27 cellular contexts compared by ENCODE assay signal in genomic region chr20:17491041-17491440, GRCh38.
"Had no signal": no experiment of that assay in that cellular context is flagged by ENCODE, and none has a peak within 500 bp of the region (broad histone marks: within the 10 kb centered on the region; RNA-seq: fewer than 3 reads in every experiment).

No MANE protein-coding gene starts in this region.

- H3K4me3 Mint-ChIP-seq: dendritic cell treated with granulocyte-macrophage colony-stimulating factor and Interleukin-4, amounts not matched to agents 40 ng/mL and 50 ng/mL, for 4 days; effector memory CD8-positive, alpha-beta T cell; natural killer cell; neural progenitor cell; stimulated activated naive B cell treated with anti-CD40 and anti-IgM and Interleukin-4, amounts not matched to agents 10 μg/mL and 1 μg/mL and 100 μg/mL, for 72 hours; stimulated activated naive CD8-positive, alpha-beta T cell treated with anti-CD3 and anti-CD28 coated beads, Interleukin-15, amount 100 ng/mL, for 72 hours had no signal

- H3K9me3 ChIP-seq: esophagus muscularis mucosa, gastrocnemius medialis, heart right ventricle, mucosa of descending colon, psoas muscle, right lobe of liver, spleen, testis, tibial nerve, upper lobe of right lung, vagina had no signal

- H3K4me1 ChIP-seq: esophagus muscularis mucosa, gastrocnemius medialis, heart right ventricle, neural progenitor cell, parathyroid adenoma, psoas muscle, right lobe of liver, spleen, testis, tibial nerve, upper lobe of right lung, vagina had no signal

- H3K36me3 ChIP-seq: esophagus muscularis mucosa, gastrocnemius medialis, heart right ventricle, neural progenitor cell, right lobe of liver, spleen, tibial nerve, upper lobe of right lung, vagina had no signal

- DNase-seq: effector memory CD8-positive, alpha-beta T cell; gastrocnemius medialis; heart right ventricle; hypothalamus; mammary epithelial cell; mucosa of descending colon; natural killer cell; occipital lobe; psoas muscle; retina; spleen; stimulated activated CD4-positive, alpha-beta T cell treated with anti-CD3 and anti-CD28 coated beads, Interleukin-15, amount 100 ng/mL, for 24 hours; stimulated activated CD4-positive, alpha-beta T cell treated with anti-CD3 and anti-CD28 coated beads, Interleukin-1b, Interleukin-23, amount 100 ng/mL, for 48 hours; stimulated activated CD4-positive, alpha-beta T cell treated with anti-CD3 and anti-CD28 coated beads, Interleukin-4, amount 100 ng/mL, for 24 hours; stimulated activated naive B cell treated with anti-CD40 and anti-IgM and Interleukin-4, amounts not matched to agents 10 μg/mL and 1 μg/mL and 100 μg/mL, for 72 hours; stimulated activated naive CD8-positive, alpha-beta T cell treated with anti-CD3 and anti-CD28 coated beads, Interleukin-15, amount 100 ng/mL, for 72 hours; testis; upper lobe of right lung had no signal

- H3K9me3 Mint-ChIP-seq: dendritic cell treated with granulocyte-macrophage colony-stimulating factor and Interleukin-4, amounts not matched to agents 40 ng/mL and 50 ng/mL, for 4 days; effector memory CD8-positive, alpha-beta T cell; natural killer cell; neural progenitor cell; stimulated activated naive B cell treated with anti-CD40 and anti-IgM and Interleukin-4, amounts not matched to agents 10 μg/mL and 1 μg/mL and 100 μg/mL, for 72 hours; stimulated activated naive CD8-positive, alpha-beta T cell treated with anti-CD3 and anti-CD28 coated beads, Interleukin-15, amount 100 ng/mL, for 72 hours had no signal

- H3K4me1 Mint-ChIP-seq: natural killer cell; neural progenitor cell; stimulated activated naive B cell treated with anti-CD40 and anti-IgM and Interleukin-4, amounts not matched to agents 10 μg/mL and 1 μg/mL and 100 μg/mL, for 72 hours; stimulated activated naive CD8-positive, alpha-beta T cell treated with anti-CD3 and anti-CD28 coated beads, Interleukin-15, amount 100 ng/mL, for 72 hours had no signal

- H3K36me3 Mint-ChIP-seq: natural killer cell; stimulated activated naive B cell treated with anti-CD40 and anti-IgM and Interleukin-4, amounts not matched to agents 10 μg/mL and 1 μg/mL and 100 μg/mL, for 72 hours had no signal

- H3K27me3 ChIP-seq: esophagus muscularis mucosa, gastrocnemius medialis, heart right ventricle, neural progenitor cell, right lobe of liver, spleen, testis, tibial nerve, upper lobe of right lung, vagina had no signal

- H3K27ac Mint-ChIP-seq: dendritic cell treated with granulocyte-macrophage colony-stimulating factor and Interleukin-4, amounts not matched to agents 40 ng/mL and 50 ng/mL, for 4 days; effector memory CD8-positive, alpha-beta T cell; natural killer cell; neural progenitor cell; stimulated activated naive B cell treated with anti-CD40 and anti-IgM and Interleukin-4, amounts not matched to agents 10 μg/mL and 1 μg/mL and 100 μg/mL, for 72 hours; stimulated activated naive CD8-positive, alpha-beta T cell treated with anti-CD3 and anti-CD28 coated beads, Interleukin-15, amount 100 ng/mL, for 72 hours had no signal

- H3K27ac ChIP-seq: epithelial cell of prostate, esophagus muscularis mucosa, gastrocnemius medialis, heart right ventricle, neural progenitor cell, parathyroid adenoma, psoas muscle, right lobe of liver, spleen, testis, tibial nerve, upper lobe of right lung, vagina had no signal

- ATAC-seq: effector memory CD8-positive, alpha-beta T cell; gastrocnemius medialis; heart right ventricle; left lobe of liver; mucosa of descending colon; natural killer cell; psoas muscle; right lobe of liver; stimulated activated naive B cell treated with anti-CD40 and anti-IgM and Interleukin-4, amounts not matched to agents 10 μg/mL and 1 μg/mL and 100 μg/mL, for 72 hours; stimulated activated naive CD8-positive, alpha-beta T cell treated with anti-CD3 and anti-CD28 coated beads, Interleukin-15, amount 100 ng/mL, for 72 hours; upper lobe of right lung had no signal

- H3K4me3 ChIP-seq: esophagus muscularis mucosa, gastrocnemius medialis, heart right ventricle, mucosa of descending colon, neural progenitor cell, psoas muscle, right lobe of liver, spleen, testis, tibial nerve, upper lobe of right lung, vagina had no signal
